ENCODE assay signal across 8 cellular contexts in genomic region chr1:180343931-180344406, GRCh38.
DNase-seq lines count a peak whose midpoint lies in the region; ATAC-seq and TF ChIP-seq lines count a peak whose summit lies in the region.

No MANE protein-coding gene starts in this region.

- peaks cover 0 to 23% of the 10 kb centered on the region in 2 donors for H3K4me1 Mint-ChIP-seq in natural killer cell

- no peak overlapping the region for H3K27ac Mint-ChIP-seq in natural killer cell

- H3K4me3 Mint-ChIP-seq in natural killer cell, result no peak overlapping the region

- no peaks in the 10 kb centered on the region for H3K9me3 ChIP-seq in left lung
- H3K9me3 ChIP-seq in esophagus muscularis mucosa, result no peaks in the 10 kb centered on the region

- no peaks in the 10 kb centered on the region for H3K36me3 ChIP-seq in left lung
- H3K36me3 ChIP-seq in esophagus muscularis mucosa, result no peaks in the 10 kb centered on the region

- peak; percentile 22 for DNase-seq in LNCaP clone FGC (ENCODE audit: low read depth)
- peak; percentile 39 for DNase-seq in NOMO-1 treated with dmso at 0.1 percent for 144 hours (lab: John Stamatoyannopoulos, UW; ENCODE audit: unreplicated experiment)
- DNase-seq in left lung, result no peak
- DNase-seq in esophagus muscularis mucosa (ENCODE audit: extremely low spot score), result no peak
- DNase-seq in natural killer cell, result no peak

- TF ChIP-seq EP300 in esophagus muscularis mucosa (IDR thresholded peaks at IDR 0.05), result no peak

- H3K36me3 Mint-ChIP-seq in natural killer cell, result no peaks in the 10 kb centered on the region

- intact Hi-C loops in left lung (cut with DNase I), result no loop called here
- intact Hi-C loops in esophagus muscularis mucosa (cut with DNase I), result no loop called here
- intact Hi-C loops in natural killer cell (cut with micrococcal nuclease), result no loop called here

- H3K27me3 ChIP-seq in left lung (no peaks in the 10 kb centered on the region), esophagus muscularis mucosa (no peaks in the 10 kb centered on the region)

- no peaks in the 10 kb centered on the region for H3K9me3 Mint-ChIP-seq in natural killer cell

- H3K4me1 ChIP-seq in left lung, result peaks cover 4 to 11% of the 10 kb centered on the region in 2 donors
- H3K4me1 ChIP-seq in esophagus muscularis mucosa, result peaks cover 0 to 12% (median 6%) of the 10 kb centered on the region in 4 donors

- ATAC-seq in GM19397 (IDR thresholded peaks at IDR 0.05; ENCODE audit: unreplicated experiment) (peak; percentile 55), left lung (peak; percentile 91), GM21825 (IDR thresholded peaks at IDR 0.05; ENCODE audit: unreplicated experiment) (no peak), natural killer cell (no peak), HG03039 (IDR thresholded peaks at IDR 0.05; ENCODE audit: unreplicated experiment) (no peak)

- H3K27me3 Mint-ChIP-seq in natural killer cell (ENCODE audit: low read depth in 2 of 2), result no peaks in the 10 kb centered on the region

- TF ChIP-seq POLR2A in esophagus muscularis mucosa (IDR thresholded peaks at IDR 0.05; ENCODE audit: low read depth), result no peak

- TF ChIP-seq CTCF in LNCaP clone FGC (IDR thresholded peaks at IDR 0.05; ENCODE audit: control insufficient read depth, extremely low read depth, insufficient read depth) (no peak), left lung (IDR thresholded peaks at IDR 0.05) (no peak), esophagus muscularis mucosa (IDR thresholded peaks at IDR 0.05) (no peak), natural killer cell (IDR thresholded peaks at IDR 0.05) (no peak)

- H3K4me3 ChIP-seq in LNCaP clone FGC (ENCODE audit: low read depth, low read length), result no peak overlapping the region
- H3K4me3 ChIP-seq in left lung, result no peak overlapping the region
- no peak overlapping the region for H3K4me3 ChIP-seq in esophagus muscularis mucosa

- no peak overlapping the region for H3K27ac ChIP-seq in left lung
- no peak overlapping the region for H3K27ac ChIP-seq in esophagus muscularis mucosa (replicated peaks in 1 of 4)

Comparison
In these comparisons a context has a peak if more than half of its experiments do, and no peak if none do; other contexts are left out.
1. ATAC-seq: peak in GM19397 (single experiment) and left lung (single experiment); none in GM21825 (single experiment), natural killer cell (0 of 3) and HG03039 (single experiment).
2. DNase-seq: peak in LNCaP clone FGC (single experiment) and NOMO-1 treated with dmso at 0.1 percent for 144 hours (single experiment); none in left lung (0 of 2), esophagus muscularis mucosa (single experiment) and natural killer cell (single experiment).